Comparison of ENCODE assay signal across 27 cellular contexts in the genomic region with DNA sequence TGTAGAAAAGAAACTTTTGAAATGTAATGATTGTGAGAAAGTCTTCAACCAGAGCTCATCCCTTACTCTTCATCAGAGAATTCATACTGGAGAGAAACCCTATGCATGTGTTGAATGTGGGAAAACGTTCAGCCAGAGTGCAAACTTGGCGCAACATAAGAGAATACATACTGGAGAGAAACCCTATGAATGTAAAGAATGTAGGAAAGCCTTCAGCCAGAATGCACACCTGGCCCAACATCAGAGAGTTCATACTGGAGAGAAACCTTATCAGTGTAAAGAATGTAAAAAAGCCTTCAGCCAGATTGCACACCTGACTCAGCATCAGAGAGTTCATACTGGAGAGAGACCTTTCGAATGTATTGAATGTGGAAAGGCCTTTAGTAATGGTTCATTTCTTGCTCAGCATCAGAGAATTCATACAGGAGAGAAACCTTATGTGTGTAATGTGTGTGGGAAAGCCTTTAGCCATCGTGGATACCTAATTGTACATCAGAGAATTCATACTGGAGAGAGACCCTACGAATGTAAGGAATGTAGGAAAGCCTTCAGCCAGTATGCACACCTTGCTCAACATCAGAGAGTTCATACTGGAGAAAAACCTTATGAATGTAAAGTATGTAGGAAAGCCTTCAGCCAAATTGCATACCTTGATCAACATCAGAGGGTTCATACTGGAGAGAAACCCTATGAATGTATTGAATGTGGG. TPM values are rescaled to one million over a fixed set of nuclear protein-coding genes. Genes with fewer than 3 reads are reported as not detected.
A peak's percentile ranks its signal among the peaks of the same experiment; 100 is the strongest.
DNase-seq lines count a peak whose midpoint lies in the region; ATAC-seq and TF ChIP-seq lines count a peak whose summit lies in the region.
"Had no signal": no experiment of that assay in that cellular context is flagged by ENCODE, and none has a peak within 500 bp of the region (broad histone marks: within the 10 kb centered on the region; RNA-seq: fewer than 3 reads in every experiment).

No MANE protein-coding gene starts in this region.

- DNase-seq in right lobe of liver (no peak), NCI-H526 treated with DMSO at 0.1 percent for 48 hours (lab: John Stamatoyannopoulos, UW) (no peak), GM13976 (ENCODE audit: low spot score) (no peak), ascending aorta (ENCODE audit: low spot score in 2 of 2) (no peak)
- no peak for DNase-seq in stimulated activated naive CD8-positive, alpha-beta T cell treated with anti-CD3 and anti-CD28 coated beads, Interleukin-15, amount 100 ng/mL, for 72 hours
- DNase-seq: activated CD8-positive, alpha-beta memory T cell treated with anti-CD3 and anti-CD28 coated beads, Interleukin-2, amount 50 U/mL, for 48 hours; activated naive CD8-positive, alpha-beta T cell treated with anti-CD3 and anti-CD28 coated beads for 36 hours; brain microvascular endothelial cell; MM.1S; NCI-H1436; NCI-H69; psoas muscle; spleen; stimulated activated CD4-positive, alpha-beta T cell treated with anti-CD3 and anti-CD28 coated beads, Interleukin-4, amount 100 ng/mL, for 24 hours; stimulated activated naive CD8-positive, alpha-beta T cell treated with anti-CD3 and anti-CD28 coated beads, Interleukin-15, Interleukin-2, amounts not matched to agents 100 U/mL and 50 U/mL, for 24 hours; T-helper 9 cell had no signal

- H3K27ac ChIP-seq in liver (ENCODE audit: low read depth in 1 of 2, low read length in 2 of 2) (no peak overlapping the region), right lobe of liver (no peak overlapping the region), duodenal mucosa (ENCODE audit: low read depth, low read length) (no peak overlapping the region), mucosa of rectum (ENCODE audit: low read depth in 2 of 2, low read length in 2 of 2) (no peak overlapping the region), ascending aorta (no peak overlapping the region)
- H3K27ac ChIP-seq: brain microvascular endothelial cell, neutrophil, psoas muscle, spleen, tibial nerve had no signal

- no peak for TF ChIP-seq POLR2A in right lobe of liver (IDR thresholded peaks at IDR 0.05)

- H3K4me1 ChIP-seq in liver (ENCODE audit: control insufficient read depth in 4 of 4, insufficient read depth in 4 of 4, low read length in 3 of 4), result no peaks in the 10 kb centered on the region
- no peaks in the 10 kb centered on the region for H3K4me1 ChIP-seq in right lobe of liver
- H3K4me1 ChIP-seq in duodenal mucosa (ENCODE audit: control insufficient read depth in 1 of 2, insufficient read depth in 2 of 2, low read length in 2 of 2), result no peaks in the 10 kb centered on the region
- no peaks in the 10 kb centered on the region for H3K4me1 ChIP-seq in mucosa of rectum (ENCODE audit: control insufficient read depth in 2 of 2, insufficient read depth in 2 of 2, low read length in 2 of 2)
- H3K4me1 ChIP-seq in ascending aorta, result no peaks in the 10 kb centered on the region
- H3K4me1 ChIP-seq: HAP-1, psoas muscle, spleen, tibial nerve had no signal

- no peak overlapping the region for H3K4me3 Mint-ChIP-seq in stimulated activated naive CD8-positive, alpha-beta T cell treated with anti-CD3 and anti-CD28 coated beads, Interleukin-15, amount 100 ng/mL, for 72 hours
- H3K4me3 Mint-ChIP-seq: activated naive CD8-positive, alpha-beta T cell treated with anti-CD3 and anti-CD28 coated beads for 36 hours; B cell; WTC11 had no signal

- H3K9me3 ChIP-seq in liver (ENCODE audit: control insufficient read depth in 4 of 4, low read length in 3 of 4), result peaks cover 33 to 95% (median 70%) of the 10 kb centered on the region in 4 donors
- peaks cover 0 to 93% (median 64%) of the 10 kb centered on the region in 4 donors for H3K9me3 ChIP-seq in right lobe of liver
- H3K9me3 ChIP-seq in duodenal mucosa (ENCODE audit: control insufficient read depth in 1 of 2, low read length in 2 of 2), result peaks cover 87 to 97% of the 10 kb centered on the region in 2 donors
- H3K9me3 ChIP-seq in mucosa of rectum (ENCODE audit: control insufficient read depth in 2 of 2, low read length in 2 of 2), result peaks cover 64 to 68% of the 10 kb centered on the region in 2 donors
- peaks cover 95 to 100% of the 10 kb centered on the region in 2 donors for H3K9me3 ChIP-seq in ascending aorta

- H3K9ac ChIP-seq in liver (ENCODE audit: low read depth in 1 of 2, low read length in 2 of 2) (no peak overlapping the region), duodenal mucosa (ENCODE audit: low read depth in 1 of 2, low read length in 2 of 2) (no peak overlapping the region), mucosa of rectum (ENCODE audit: low read depth in 1 of 2, low read length in 2 of 2) (no peak overlapping the region)

- H3K36me3 ChIP-seq in liver (ENCODE audit: control insufficient read depth in 4 of 4, insufficient read depth in 3 of 4, low read depth in 1 of 4, low read length in 3 of 4) (peaks cover 2 to 45% (median 39%) of the 10 kb centered on the region in 4 donors), right lobe of liver (peaks cover 0 to 20% (median 0%) of the 10 kb centered on the region in 4 donors), duodenal mucosa (ENCODE audit: control insufficient read depth in 1 of 2, insufficient read depth in 2 of 2, low read length in 2 of 2) (peaks cover 27 to 33% of the 10 kb centered on the region in 2 donors), mucosa of rectum (ENCODE audit: control insufficient read depth in 2 of 2, insufficient read depth in 2 of 2, low read length in 2 of 2) (peaks cover 12 to 26% of the 10 kb centered on the region in 2 donors), ascending aorta (peaks cover 48 to 59% of the 10 kb centered on the region in 2 donors)
- H3K36me3 ChIP-seq: HAP-1, neutrophil had no signal

- no peak for TF ChIP-seq RAD21 in liver (IDR thresholded peaks at IDR 0.05)

- intact Hi-C loops in right lobe of liver (cut with DNase I) (no loop called here), ascending aorta (cut with DNase I) (no loop called here)

- in situ Hi-C loops in GM13976 (cut with MboI; ENCODE audit: low sequenced_read_pairs, unreplicated experiment), result no loop called here

- H3K27me3 Mint-ChIP-seq in stimulated activated naive CD8-positive, alpha-beta T cell treated with anti-CD3 and anti-CD28 coated beads, Interleukin-15, amount 100 ng/mL, for 72 hours, result no peaks in the 10 kb centered on the region
- H3K27me3 Mint-ChIP-seq: activated naive CD8-positive, alpha-beta T cell treated with anti-CD3 and anti-CD28 coated beads for 36 hours; B cell; IgD-negative memory B cell had no signal

- 93% methylated on average over 5 of the region's 5 CpGs for WGBS in liver
- WGBS in right lobe of liver (ENCODE audit: insufficient coverage, low coverage, low lambda C conversion rate, missing lambda C conversion rate), result 94% methylated on average over 5 of the region's 5 CpGs

- no peak for TF ChIP-seq CTCF in liver (IDR thresholded peaks at IDR 0.05; ENCODE audit: low read depth, low read length, missing input control)
- no peak for TF ChIP-seq CTCF in right lobe of liver (IDR thresholded peaks at IDR 0.05)
- TF ChIP-seq CTCF in GM13976 (IDR thresholded peaks at IDR 0.05; ENCODE audit: borderline replicate concordance, control extremely low read depth, extremely low read depth, insufficient read depth, missing control alignments), result no peak
- no peak for TF ChIP-seq CTCF in ascending aorta (IDR thresholded peaks at IDR 0.05)

- no peak overlapping the region for H3K27ac Mint-ChIP-seq in stimulated activated naive CD8-positive, alpha-beta T cell treated with anti-CD3 and anti-CD28 coated beads, Interleukin-15, amount 100 ng/mL, for 72 hours
- H3K27ac Mint-ChIP-seq: activated naive CD8-positive, alpha-beta T cell treated with anti-CD3 and anti-CD28 coated beads for 36 hours; activated T-helper 2 cell treated with anti-CD3 and anti-CD28 coated beads, Interferon-gamma antibody, Interleukin-2, Interleukin-4, amounts not matched to agents 10 μg/mL and 5 μg/mL and 100 μg/mL, durations not matched to agents 14 hours and 24 hours and 36 hours; B cell; IgD-negative memory B cell; WTC11 had no signal

- H3K4me1 Mint-ChIP-seq in stimulated activated naive CD8-positive, alpha-beta T cell treated with anti-CD3 and anti-CD28 coated beads, Interleukin-15, amount 100 ng/mL, for 72 hours, result no peaks in the 10 kb centered on the region
- H3K4me1 Mint-ChIP-seq: activated naive CD8-positive, alpha-beta T cell treated with anti-CD3 and anti-CD28 coated beads for 36 hours; B cell; IgD-negative memory B cell; WTC11 had no signal

- H3K9me3 Mint-ChIP-seq in stimulated activated naive CD8-positive, alpha-beta T cell treated with anti-CD3 and anti-CD28 coated beads, Interleukin-15, amount 100 ng/mL, for 72 hours, result peaks cover 62 to 71% of the 10 kb centered on the region in 2 donors

- ATAC-seq in right lobe of liver, result no peak
- ATAC-seq in stimulated activated naive CD8-positive, alpha-beta T cell treated with anti-CD3 and anti-CD28 coated beads, Interleukin-15, amount 100 ng/mL, for 72 hours, result no peak
- ATAC-seq: psoas muscle; SK-N-SH treated with all-trans-retinoic acid at 6 μM for 48 hours; stimulated activated naive CD8-positive, alpha-beta T cell treated with anti-CD3 and anti-CD28 coated beads, Interleukin-15, Interleukin-2, amounts not matched to agents 100 U/mL and 50 U/mL, for 24 hours; WTC11 had no signal

- H3K27me3 ChIP-seq in liver (ENCODE audit: control insufficient read depth in 4 of 4, insufficient read depth in 4 of 4, low read length in 3 of 4) (no peaks in the 10 kb centered on the region), right lobe of liver (no peaks in the 10 kb centered on the region), duodenal mucosa (ENCODE audit: control insufficient read depth in 1 of 2, insufficient read depth in 2 of 2, low read length in 2 of 2) (no peaks in the 10 kb centered on the region), mucosa of rectum (ENCODE audit: control insufficient read depth in 2 of 2, insufficient read depth in 2 of 2, low read length in 2 of 2) (no peaks in the 10 kb centered on the region), ascending aorta (no peaks in the 10 kb centered on the region)
- H3K27me3 ChIP-seq: brain microvascular endothelial cell, neutrophil, spleen, tibial nerve had no signal

- peak overlapping the region in 2 of 3 donors; percentile 51 to 63 for H3K4me3 ChIP-seq in liver (ENCODE audit: low read depth in 1 of 3, low read length in 3 of 3)
- no peak overlapping the region for H3K4me3 ChIP-seq in right lobe of liver
- peak overlapping the region; percentile 36 to 41 for H3K4me3 ChIP-seq in duodenal mucosa (ENCODE audit: low read depth in 1 of 2, low read length in 2 of 2)
- peak overlapping the region; percentile 1 to 4 for H3K4me3 ChIP-seq in mucosa of rectum (ENCODE audit: low read length in 2 of 2)
- no peak overlapping the region for H3K4me3 ChIP-seq in ascending aorta
- H3K4me3 ChIP-seq: HAP-1, psoas muscle, spleen, tibial nerve had no signal

RNA-seq across cellular contexts. Expression of a gene that starts 19.3 kb away (rescaled TPM):
- 1 to 10 TPM; 2.3 to 2.5 TPM for total RNA-seq in liver
- polyA plus RNA-seq in liver, result 1 to 10 TPM in 1 of 2 donors, under 1 TPM in 1; 0.75 to 1.5 TPM
- total RNA-seq in right lobe of liver, result 1 to 10 TPM in 3 of 6 experiments, under 1 TPM in 3; 0.50 to 2.9 (median 1.3) TPM
- 0.21 TPM for total RNA-seq in ascending aorta

RNA-seq across cellular contexts. Expression of a gene that starts 30.1 kb away (rescaled TPM):
- total RNA-seq in liver (1 to 10 TPM; 1.3 to 2.1 TPM), right lobe of liver (1 to 10 TPM in 4 of 6 experiments, under 1 TPM in 2; 0.80 to 2.8 (median 1.5) TPM), ascending aorta (0.43 TPM)
- polyA plus RNA-seq in liver, result 1 to 10 TPM; 1.3 to 1.5 TPM

RNA-seq across cellular contexts. Expression of a gene that starts 53.7 kb away (rescaled TPM):
- total RNA-seq in liver (1 to 10 TPM; 1.3 to 1.7 TPM), right lobe of liver (1 to 10 TPM in 1 of 6 experiments, under 1 TPM in 5; 0.56 to 2.0 (median 0.69) TPM), ascending aorta (2.2 TPM)
- polyA plus RNA-seq in liver, result under 1 TPM; 0.31 to 0.58 TPM

Comparison
In these comparisons a context has a peak if more than half of its experiments do, and no peak if none do; other contexts are left out.
1. H3K4me3 ChIP-seq: peak in liver (2 of 3), duodenal mucosa (2 of 2) and mucosa of rectum (2 of 2); none in right lobe of liver (0 of 3) and ascending aorta (0 of 2).